Comparison of ENCODE assay signal across 8 cellular contexts in genomic region chr12:30754383-30754749, GRCh38. TPM values are rescaled to one million over a fixed set of nuclear protein-coding genes. Genes with fewer than 3 reads are reported as not detected.
DNase-seq lines count a peak whose midpoint lies in the region; ATAC-seq and TF ChIP-seq lines count a peak whose summit lies in the region.

No MANE protein-coding gene starts in this region.

- H3K4me1 ChIP-seq in OCI-LY1 (ENCODE audit: insufficient read depth, low read length, severe bottlenecking): peaks cover 28% of the 10 kb centered on the region
- H3K4me1 ChIP-seq in endocrine pancreas (ENCODE audit: control insufficient read depth, insufficient read depth, low read length): peaks cover 5% of the 10 kb centered on the region

- no peak overlapping the region for H2AFZ ChIP-seq in OCI-LY1 (ENCODE audit: low read length)

- TF ChIP-seq CTCF in OCI-LY1 (IDR thresholded peaks at IDR 0.05; ENCODE audit: low read length): no peak

- H3K9me3 ChIP-seq in OCI-LY1 (ENCODE audit: low read length) (no peaks in the 10 kb centered on the region), endocrine pancreas (ENCODE audit: control insufficient read depth, low read length) (no peaks in the 10 kb centered on the region)

- H3K79me2 ChIP-seq in OCI-LY1 (ENCODE audit: insufficient read depth, low read length): no peaks in the 10 kb centered on the region

- no peaks in the 10 kb centered on the region for H3K36me3 ChIP-seq in OCI-LY1 (ENCODE audit: insufficient read depth, low read length)
- no peaks in the 10 kb centered on the region for H3K36me3 ChIP-seq in endocrine pancreas (ENCODE audit: control insufficient read depth, insufficient read depth, low read length)

- DNase-seq in Ammon's horn (ENCODE audit: low spot score) (peak; percentile 29), occipital lobe (lab: John Stamatoyannopoulos, UW) (peak; percentile 45), NCI-H748 (lab: John Stamatoyannopoulos, UW; ENCODE audit: unreplicated experiment) (no peak), H4 (ENCODE audit: low spot score) (no peak), cortex of kidney (lab: John Stamatoyannopoulos, UW) (no peak)

- peak overlapping the region; percentile 88 for H3K4me2 ChIP-seq in OCI-LY1 (ENCODE audit: low read length)

- peak overlapping the region; percentile 85 for H3K4me3 ChIP-seq in OCI-LY1 (ENCODE audit: low read depth, low read length, poor library complexity, severe bottlenecking)
- H3K4me3 ChIP-seq in endocrine pancreas (ENCODE audit: control insufficient read depth, insufficient read depth, low read length): peak overlapping the region; percentile 63

- no peaks in the 10 kb centered on the region for H3K27me3 ChIP-seq in OCI-LY1 (ENCODE audit: insufficient read depth, low read length)
- H3K27me3 ChIP-seq in endocrine pancreas (ENCODE audit: control insufficient read depth, insufficient read depth, low read length): no peaks in the 10 kb centered on the region

- ATAC-seq in GM19372 (IDR thresholded peaks at IDR 0.05; ENCODE audit: low read depth, unreplicated experiment): peak; percentile 42

- H3K9me2 ChIP-seq in OCI-LY1 (ENCODE audit: low read depth, low read length): no peaks in the 10 kb centered on the region

- H3K9ac ChIP-seq in OCI-LY1 (ENCODE audit: low read length): peak overlapping the region; percentile 78
- peak overlapping the region; percentile 3 for H3K9ac ChIP-seq in endocrine pancreas (ENCODE audit: control insufficient read depth, insufficient read depth, low read length)

- H3K27ac ChIP-seq in OCI-LY1 (ENCODE audit: low read depth, low read length, poor library complexity, severe bottlenecking): peak overlapping the region; percentile 16

- no peaks in the 10 kb centered on the region for H4K20me1 ChIP-seq in OCI-LY1 (ENCODE audit: insufficient read depth, low read length)

- no peaks in the 10 kb centered on the region for H3F3A ChIP-seq in OCI-LY1 (ENCODE audit: insufficient read depth, low read length)

RNA-seq across cellular contexts. Expression of gene CAPRIN2, which starts 0.4 kb away (rescaled TPM):
- total RNA-seq in occipital lobe: 41.3 TPM
- total RNA-seq in H4 (2014; rRNA removed; shearing (Covaris generic)): 4.2 and 7.1 TPM in 2 replicates

RNA-seq across cellular contexts. Expression of gene IPO8, which starts 58.7 kb away (rescaled TPM):
- total RNA-seq in occipital lobe: 58.5 TPM
- total RNA-seq in H4 (2014; rRNA removed; shearing (Covaris generic)): 9.1 and 13.7 TPM in 2 replicates

Comparison
In these comparisons a context has a peak if more than half of its experiments do, and no peak if none do; other contexts are left out.
1. DNase-seq: peak in Ammon's horn (single experiment) and occipital lobe (single experiment); none in NCI-H748 (single experiment), H4 (single experiment) and cortex of kidney (single experiment).